In genomic region chr11:21390430-21390829, GRCh38 we compare ENCODE assay signal across 27 cellular contexts.
"Had no signal": no experiment of that assay in that cellular context is flagged by ENCODE, and none has a peak within 500 bp of the region (broad histone marks: within the 10 kb centered on the region; RNA-seq: fewer than 3 reads in every experiment).

No MANE protein-coding gene starts in this region.

- H3K27ac ChIP-seq: stomach, suprapubic skin, testis, thoracic aorta, thyroid gland, tibial artery, tibial nerve, transverse colon, upper lobe of left lung, upper lobe of right lung, uterus, vagina had no signal

- H3K4me1 ChIP-seq: stomach, suprapubic skin, testis, thyroid gland, tibial artery, tibial nerve, transverse colon, upper lobe of left lung, upper lobe of right lung, uterus, vagina had no signal

- ATAC-seq: stimulated activated effector memory CD8-positive, alpha-beta T cell treated with anti-CD3 and anti-CD28 coated beads, Interleukin-12 subunit alpha, Interleukin-12 subunit beta, amount 100 ng/mL, for 72 hours; stimulated activated memory B cell treated with anti-CD40 and anti-IgM and Interleukin-4, amounts not matched to agents 10 μg/mL and 1 μg/mL and 100 μg/mL, for 72 hours; stimulated activated naive B cell treated with anti-CD40 and anti-IgM and Interleukin-4, amounts not matched to agents 10 μg/mL and 1 μg/mL and 100 μg/mL, for 72 hours; stimulated activated naive CD8-positive, alpha-beta T cell treated with anti-CD3 and anti-CD28 coated beads, Interleukin-15, amount 100 ng/mL, for 72 hours; stimulated activated naive CD8-positive, alpha-beta T cell treated with anti-CD3 and anti-CD28 coated beads, Interleukin-15, Interleukin-2, amounts not matched to agents 100 U/mL and 50 U/mL, for 24 hours; upper lobe of right lung had no signal

- DNase-seq: stimulated activated CD4-positive, alpha-beta T cell treated with anti-CD3 and anti-CD28 coated beads, Interleukin-2, amount 100 ng/mL, for 48 hours; stimulated activated CD4-positive, alpha-beta T cell treated with anti-CD3 and anti-CD28 coated beads, Interleukin-4, amount 100 ng/mL, for 1 hour; stimulated activated CD4-positive, alpha-beta T cell treated with anti-CD3 and anti-CD28 coated beads, Interleukin-4, amount 100 ng/mL, for 24 hours; stimulated activated CD4-positive, alpha-beta T cell treated with anti-CD3 and anti-CD28 coated beads, Interleukin-4, amount 100 ng/mL, for 4 hours; stimulated activated CD8-positive, alpha-beta memory T cell treated with anti-CD3 and anti-CD28 coated beads, Interleukin-4, amount 100 ng/mL, for 48 hours; stimulated activated naive B cell treated with anti-CD40 and anti-IgM and Interleukin-4, amounts not matched to agents 10 μg/mL and 1 μg/mL and 100 μg/mL, for 72 hours; stimulated activated naive CD4-positive, alpha-beta T cell; stimulated activated naive CD4-positive, alpha-beta T cell treated with Interleukin-2 at 50 U/mL for 16 hours; stimulated activated naive CD8-positive, alpha-beta T cell treated with anti-CD3 and anti-CD28 coated beads, Interleukin-15, amount 100 ng/mL, for 72 hours; stimulated activated naive CD8-positive, alpha-beta T cell treated with anti-CD3 and anti-CD28 coated beads, Interleukin-15, Interleukin-2, amounts not matched to agents 100 U/mL and 50 U/mL, for 24 hours; stomach; substantia nigra; testis; thyroid gland; tibial artery; transverse colon; trophoblast cell; upper lobe of left lung; upper lobe of right lung; uterus had no signal

- H3K4me3 ChIP-seq: stomach, suprapubic skin, testis, thoracic aorta, thyroid gland, tibial artery, tibial nerve, transverse colon, upper lobe of left lung, upper lobe of right lung, uterus, vagina had no signal

- H3K27me3 ChIP-seq: stomach, suprapubic skin, testis, thyroid gland, tibial artery, tibial nerve, transverse colon, upper lobe of left lung, upper lobe of right lung, vagina had no signal

- FAIRE-seq: urothelium cell line had no signal

- H3K36me3 ChIP-seq: stomach, suprapubic skin, thoracic aorta, thyroid gland, tibial artery, tibial nerve, transverse colon, upper lobe of left lung, upper lobe of right lung, uterus, vagina had no signal

- H3K9me3 ChIP-seq: stomach, suprapubic skin, testis, thoracic aorta, thyroid gland, tibial artery, tibial nerve, transverse colon, upper lobe of left lung, upper lobe of right lung, uterus, vagina had no signal
